Comparison of ENCODE assay signal across 1 cellular context in the genomic region with DNA sequence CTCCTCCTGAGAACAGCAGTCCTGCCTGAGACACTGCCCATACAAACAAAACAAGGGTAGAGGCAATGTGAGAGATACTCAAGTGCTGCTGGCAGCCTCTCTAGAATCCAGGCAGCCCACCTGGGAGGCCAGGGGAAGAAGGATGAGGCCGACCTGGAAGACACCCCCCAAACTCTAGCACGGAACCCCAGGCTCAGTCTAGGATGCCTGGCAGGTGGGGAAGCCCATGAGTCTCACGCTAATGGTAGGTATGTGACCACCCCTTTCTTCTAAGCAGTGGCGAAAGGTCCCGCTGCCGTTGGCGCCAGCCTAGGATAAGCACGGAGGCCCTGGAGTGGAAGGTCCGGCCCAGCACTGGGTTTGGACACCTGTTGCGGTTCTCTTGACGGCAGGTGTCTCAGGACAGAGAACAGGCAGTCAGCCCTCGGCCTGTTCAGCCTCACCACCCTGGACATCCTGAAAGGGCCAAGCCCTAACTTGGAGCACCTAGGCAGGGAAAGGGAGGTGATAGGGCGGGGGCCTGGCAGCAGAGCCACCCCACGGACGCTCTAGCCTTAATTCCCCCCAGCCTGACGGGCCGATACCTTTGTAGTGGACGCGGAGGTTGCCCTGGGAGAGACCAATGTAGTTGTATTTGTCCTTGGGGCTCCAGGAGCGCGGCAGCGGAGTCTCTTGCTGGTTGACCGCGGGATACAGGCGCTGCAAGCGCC.
TF ChIP-seq lines count a peak whose summit lies in the region.

No MANE protein-coding gene starts in this region.

TF ChIP-seq in K562, 482 proteins besides CTCF, POLR2A, EP300 and RAD21 (continued from another document):
- TF ChIP-seq, protein P1, sequence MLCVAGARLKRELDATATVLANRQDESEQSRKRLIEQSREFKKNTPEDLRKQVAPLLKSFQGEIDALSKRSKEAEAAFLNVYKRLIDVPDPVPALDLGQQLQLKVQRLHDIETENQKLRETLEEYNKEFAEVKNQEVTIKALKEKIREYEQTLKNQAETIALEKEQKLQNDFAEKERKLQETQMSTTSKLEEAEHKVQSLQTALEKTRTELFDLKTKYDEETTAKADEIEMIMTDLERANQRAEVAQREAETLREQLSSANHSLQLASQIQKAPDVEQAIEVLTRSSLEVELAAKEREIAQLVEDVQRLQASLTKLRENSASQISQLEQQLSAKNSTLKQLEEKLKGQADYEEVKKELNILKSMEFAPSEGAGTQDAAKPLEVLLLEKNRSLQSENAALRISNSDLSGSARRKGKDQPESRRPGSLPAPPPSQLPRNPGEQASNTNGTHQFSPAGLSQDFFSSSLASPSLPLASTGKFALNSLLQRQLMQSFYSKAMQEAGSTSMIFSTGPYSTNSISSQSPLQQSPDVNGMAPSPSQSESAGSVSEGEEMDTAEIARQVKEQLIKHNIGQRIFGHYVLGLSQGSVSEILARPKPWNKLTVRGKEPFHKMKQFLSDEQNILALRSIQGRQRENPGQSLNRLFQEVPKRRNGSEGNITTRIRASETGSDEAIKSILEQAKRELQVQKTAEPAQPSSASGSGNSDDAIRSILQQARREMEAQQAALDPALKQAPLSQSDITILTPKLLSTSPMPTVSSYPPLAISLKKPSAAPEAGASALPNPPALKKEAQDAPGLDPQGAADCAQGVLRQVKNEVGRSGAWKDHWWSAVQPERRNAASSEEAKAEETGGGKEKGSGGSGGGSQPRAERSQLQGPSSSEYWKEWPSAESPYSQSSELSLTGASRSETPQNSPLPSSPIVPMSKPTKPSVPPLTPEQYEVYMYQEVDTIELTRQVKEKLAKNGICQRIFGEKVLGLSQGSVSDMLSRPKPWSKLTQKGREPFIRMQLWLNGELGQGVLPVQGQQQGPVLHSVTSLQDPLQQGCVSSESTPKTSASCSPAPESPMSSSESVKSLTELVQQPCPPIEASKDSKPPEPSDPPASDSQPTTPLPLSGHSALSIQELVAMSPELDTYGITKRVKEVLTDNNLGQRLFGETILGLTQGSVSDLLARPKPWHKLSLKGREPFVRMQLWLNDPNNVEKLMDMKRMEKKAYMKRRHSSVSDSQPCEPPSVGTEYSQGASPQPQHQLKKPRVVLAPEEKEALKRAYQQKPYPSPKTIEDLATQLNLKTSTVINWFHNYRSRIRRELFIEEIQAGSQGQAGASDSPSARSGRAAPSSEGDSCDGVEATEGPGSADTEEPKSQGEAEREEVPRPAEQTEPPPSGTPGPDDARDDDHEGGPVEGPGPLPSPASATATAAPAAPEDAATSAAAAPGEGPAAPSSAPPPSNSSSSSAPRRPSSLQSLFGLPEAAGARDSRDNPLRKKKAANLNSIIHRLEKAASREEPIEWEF (CRISPR knock-in tag; IDR thresholded peaks at IDR 0.05): no peak
- TF ChIP-seq, protein P2, sequence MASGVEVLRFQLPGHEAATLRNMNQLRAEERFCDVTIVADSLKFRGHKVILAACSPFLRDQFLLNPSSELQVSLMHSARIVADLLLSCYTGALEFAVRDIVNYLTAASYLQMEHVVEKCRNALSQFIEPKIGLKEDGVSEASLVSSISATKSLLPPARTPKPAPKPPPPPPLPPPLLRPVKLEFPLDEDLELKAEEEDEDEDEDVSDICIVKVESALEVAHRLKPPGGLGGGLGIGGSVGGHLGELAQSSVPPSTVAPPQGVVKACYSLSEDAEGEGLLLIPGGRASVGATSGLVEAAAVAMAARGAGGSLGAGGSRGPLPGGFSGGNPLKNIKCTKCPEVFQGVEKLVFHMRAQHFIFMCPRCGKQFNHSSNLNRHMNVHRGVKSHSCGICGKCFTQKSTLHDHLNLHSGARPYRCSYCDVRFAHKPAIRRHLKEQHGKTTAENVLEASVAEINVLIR (CRISPR knock-in tag; IDR thresholded peaks at IDR 0.05): no peak
- TF ChIP-seq SMARCE1 (IDR thresholded peaks at IDR 0.05): peak; percentile 32; the same call in 1 of the 2 replicates
- TF ChIP-seq, protein P3, sequence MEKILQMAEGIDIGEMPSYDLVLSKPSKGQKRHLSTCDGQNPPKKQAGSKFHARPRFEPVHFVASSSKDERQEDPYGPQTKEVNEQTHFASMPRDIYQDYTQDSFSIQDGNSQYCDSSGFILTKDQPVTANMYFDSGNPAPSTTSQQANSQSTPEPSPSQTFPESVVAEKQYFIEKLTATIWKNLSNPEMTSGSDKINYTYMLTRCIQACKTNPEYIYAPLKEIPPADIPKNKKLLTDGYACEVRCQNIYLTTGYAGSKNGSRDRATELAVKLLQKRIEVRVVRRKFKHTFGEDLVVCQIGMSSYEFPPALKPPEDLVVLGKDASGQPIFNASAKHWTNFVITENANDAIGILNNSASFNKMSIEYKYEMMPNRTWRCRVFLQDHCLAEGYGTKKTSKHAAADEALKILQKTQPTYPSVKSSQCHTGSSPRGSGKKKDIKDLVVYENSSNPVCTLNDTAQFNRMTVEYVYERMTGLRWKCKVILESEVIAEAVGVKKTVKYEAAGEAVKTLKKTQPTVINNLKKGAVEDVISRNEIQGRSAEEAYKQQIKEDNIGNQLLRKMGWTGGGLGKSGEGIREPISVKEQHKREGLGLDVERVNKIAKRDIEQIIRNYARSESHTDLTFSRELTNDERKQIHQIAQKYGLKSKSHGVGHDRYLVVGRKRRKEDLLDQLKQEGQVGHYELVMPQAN (IDR thresholded peaks at IDR 0.05; ENCODE audit: borderline replicate concordance): peak; percentile 58; the same call in 1 of the 2 replicates
